In genomic region chr1:36730599-36730998, GRCh38 we compare ENCODE assay signal across 26 cellular contexts.
A peak's percentile ranks its signal among the peaks of the same experiment; 100 is the strongest.
DNase-seq lines count a peak whose midpoint lies in the region; ATAC-seq, FAIRE-seq and TF ChIP-seq lines count a peak whose summit lies in the region.
"Had no signal": no experiment of that assay in that cellular context is flagged by ENCODE, and none has a peak within 500 bp of the region (broad histone marks: within the 10 kb centered on the region; RNA-seq: fewer than 3 reads in every experiment).

No MANE protein-coding gene starts in this region.

- H3K9me3 ChIP-seq in PC-9 (ENCODE audit: insufficient read depth, low read depth) = no peaks in the 10 kb centered on the region
- H3K9me3 ChIP-seq in kidney (ENCODE audit: control insufficient read depth in 1 of 2, low read length in 2 of 2) = no peaks in the 10 kb centered on the region
- H3K9me3 ChIP-seq in heart left ventricle = no peaks in the 10 kb centered on the region
- H3K9me3 ChIP-seq: BE2C had no signal

- DNase-seq in activated CD8-positive, alpha-beta T cell treated with anti-CD3 and anti-CD28 coated beads, Interleukin-2, amount 10 ng/mL, durations not matched to agents 7 days and 5 days = no peak
- no peak for DNase-seq in activated CD8-positive, alpha-beta T cell treated with anti-CD3 and anti-CD28 coated beads for 36 hours
- DNase-seq in PC-9 (no peak), kidney (peak; percentile 46), type B pancreatic cell (ENCODE audit: extremely low spot score, unreplicated experiment) (peak; percentile 54), heart left ventricle (no peak)
- DNase-seq: 8988T; ACHN; BE2C; CD4-positive, CD25-positive, alpha-beta regulatory T cell; DMS153; DND-41; H7; Karpas-422; NCI-H1092 treated with DMSO at 0.1 percent for 48 hours; NCI-H1436; NCI-H187; NCI-H2081 treated with DMSO at 0.1 percent for 48 hours; NCI-H2171; NCI-H524; NCI-H748 treated with DMSO at 0.1 percent for 48 hours; SHP77 had no signal

- no peaks in the 10 kb centered on the region for H3K79me2 ChIP-seq in PC-9 (ENCODE audit: low read depth)

- H3K4me1 ChIP-seq in PC-9 (replicated peaks; ENCODE audit: insufficient read depth) = peaks cover 12% of the 10 kb centered on the region
- H3K4me1 ChIP-seq in kidney (ENCODE audit: control insufficient read depth in 1 of 2, insufficient read depth in 1 of 2, low read depth in 1 of 2, low read length in 2 of 2) = no peaks in the 10 kb centered on the region
- peaks cover 0 to 6% (median 0%) of the 10 kb centered on the region in 12 donors for H3K4me1 ChIP-seq in heart left ventricle
- H3K4me1 ChIP-seq: BE2C had no signal

- H3F3A ChIP-seq in PC-9 (ENCODE audit: insufficient read depth, low read depth) = no peaks in the 10 kb centered on the region

- TF ChIP-seq POLR2A in heart left ventricle (IDR thresholded peaks at IDR 0.05) = no peak

- POLR2A ChIA-PET in activated CD8-positive, alpha-beta T cell treated with anti-CD3 and anti-CD28 coated beads, Interleukin-2, amount 10 ng/mL, durations not matched to agents 7 days and 5 days (lab: Charles Lee) = no interaction called here
- POLR2A ChIA-PET in activated CD8-positive, alpha-beta T cell treated with anti-CD3 and anti-CD28 coated beads for 36 hours (lab: Charles Lee) = no interaction called here
- POLR2A ChIA-PET in PC-9 (lab: Charles Lee; ENCODE audit: unreplicated experiment) = no interaction called here

- peaks cover 6% of the 10 kb centered on the region for H3K4me1 Mint-ChIP-seq in activated CD8-positive, alpha-beta T cell treated with anti-CD3 and anti-CD28 coated beads, Interleukin-2, amount 10 ng/mL, durations not matched to agents 7 days and 5 days (ENCODE audit: low read depth)
- H3K4me1 Mint-ChIP-seq in activated CD8-positive, alpha-beta T cell treated with anti-CD3 and anti-CD28 coated beads for 36 hours (ENCODE audit: low read depth) = no peaks in the 10 kb centered on the region
- no peaks in the 10 kb centered on the region for H3K4me1 Mint-ChIP-seq in type B pancreatic cell (ENCODE audit: unreplicated experiment)
- H3K4me1 Mint-ChIP-seq: CD4-positive, CD25-positive, alpha-beta regulatory T cell had no signal

- peak overlapping the region; percentile 42; the same call in 1 of the 2 replicates for H3K4me2 ChIP-seq in PC-9

- H3K4me3 ChIP-seq in PC-9 = peak overlapping the region; percentile 27; the same call in 1 of the 2 replicates
- H3K4me3 ChIP-seq in kidney (ENCODE audit: low read length in 2 of 2) = no peak overlapping the region
- H3K4me3 ChIP-seq in heart left ventricle = no peak overlapping the region

- no peaks in the 10 kb centered on the region for H4K20me1 ChIP-seq in PC-9 (ENCODE audit: insufficient read depth)

- no TSS peak for BruUV-seq in PC-9 (replicated peaks; lab: Mats Ljungman, UMichigan)

- no peaks in the 10 kb centered on the region; the same call in 1 of the 2 replicates for H3K9me2 ChIP-seq in PC-9 (ENCODE audit: insufficient read depth)

- H2AFZ ChIP-seq in PC-9 = peak overlapping the region; percentile 26; the same call in 1 of the 2 replicates

- H3K9ac ChIP-seq in kidney (ENCODE audit: low read length in 2 of 2) = no peak overlapping the region

- H3K27ac Mint-ChIP-seq in activated CD8-positive, alpha-beta T cell treated with anti-CD3 and anti-CD28 coated beads, Interleukin-2, amount 10 ng/mL, durations not matched to agents 7 days and 5 days = peak overlapping the region; percentile 68
- H3K27ac Mint-ChIP-seq in activated CD8-positive, alpha-beta T cell treated with anti-CD3 and anti-CD28 coated beads for 36 hours = no peak overlapping the region
- no peak overlapping the region for H3K27ac Mint-ChIP-seq in type B pancreatic cell
- H3K27ac Mint-ChIP-seq: CD4-positive, CD25-positive, alpha-beta regulatory T cell had no signal

- H3K36me3 Mint-ChIP-seq in activated CD8-positive, alpha-beta T cell treated with anti-CD3 and anti-CD28 coated beads, Interleukin-2, amount 10 ng/mL, durations not matched to agents 7 days and 5 days (ENCODE audit: low read depth) = no peaks in the 10 kb centered on the region
- no peaks in the 10 kb centered on the region for H3K36me3 Mint-ChIP-seq in activated CD8-positive, alpha-beta T cell treated with anti-CD3 and anti-CD28 coated beads for 36 hours (ENCODE audit: low read depth)
- no peaks in the 10 kb centered on the region for H3K36me3 Mint-ChIP-seq in type B pancreatic cell
- H3K36me3 Mint-ChIP-seq: CD4-positive, CD25-positive, alpha-beta regulatory T cell had no signal

- H3K9me3 Mint-ChIP-seq in activated CD8-positive, alpha-beta T cell treated with anti-CD3 and anti-CD28 coated beads, Interleukin-2, amount 10 ng/mL, durations not matched to agents 7 days and 5 days (ENCODE audit: insufficient read depth) = no peaks in the 10 kb centered on the region
- no peaks in the 10 kb centered on the region for H3K9me3 Mint-ChIP-seq in activated CD8-positive, alpha-beta T cell treated with anti-CD3 and anti-CD28 coated beads for 36 hours
- H3K9me3 Mint-ChIP-seq in type B pancreatic cell = peaks cover 4% of the 10 kb centered on the region

- H3K27ac ChIP-seq in PC-9 (no peak overlapping the region), kidney (ENCODE audit: low read depth in 2 of 2, low read length in 2 of 2) (no peak overlapping the region), heart left ventricle (no peak overlapping the region)
- H3K27ac ChIP-seq: RWPE1 had no signal

- CTCF ChIA-PET in activated CD8-positive, alpha-beta T cell treated with anti-CD3 and anti-CD28 coated beads, Interleukin-2, amount 10 ng/mL, durations not matched to agents 7 days and 5 days (lab: Charles Lee) = no interaction called here
- CTCF ChIA-PET in activated CD8-positive, alpha-beta T cell treated with anti-CD3 and anti-CD28 coated beads for 36 hours (lab: Charles Lee) = no interaction called here
- CTCF ChIA-PET in PC-9 (lab: Charles Lee) = no interaction called here

- peak overlapping the region; percentile 26 for H3K4me3 Mint-ChIP-seq in activated CD8-positive, alpha-beta T cell treated with anti-CD3 and anti-CD28 coated beads, Interleukin-2, amount 10 ng/mL, durations not matched to agents 7 days and 5 days
- H3K4me3 Mint-ChIP-seq in activated CD8-positive, alpha-beta T cell treated with anti-CD3 and anti-CD28 coated beads for 36 hours = no peak overlapping the region
- no peak overlapping the region for H3K4me3 Mint-ChIP-seq in type B pancreatic cell
- H3K4me3 Mint-ChIP-seq: CD4-positive, CD25-positive, alpha-beta regulatory T cell had no signal

- no peaks in the 10 kb centered on the region for H3K36me3 ChIP-seq in PC-9 (ENCODE audit: low read depth)
- no peaks in the 10 kb centered on the region for H3K36me3 ChIP-seq in kidney (ENCODE audit: control insufficient read depth in 1 of 2, insufficient read depth in 2 of 2, low read length in 2 of 2)
- no peaks in the 10 kb centered on the region for H3K36me3 ChIP-seq in heart left ventricle
- H3K36me3 ChIP-seq: BE2C had no signal

- no peak for ATAC-seq in activated CD8-positive, alpha-beta T cell treated with anti-CD3 and anti-CD28 coated beads, Interleukin-2, amount 10 ng/mL, durations not matched to agents 7 days and 5 days
- no peak for ATAC-seq in activated CD8-positive, alpha-beta T cell treated with anti-CD3 and anti-CD28 coated beads for 36 hours
- ATAC-seq in heart left ventricle (no peak), HG03442 (IDR thresholded peaks at IDR 0.05; ENCODE audit: unreplicated experiment) (no peak), HG03159 (IDR thresholded peaks at IDR 0.05; ENCODE audit: unreplicated experiment) (no peak)

- H3K27me3 ChIP-seq in PC-9 (ENCODE audit: insufficient read depth, low read depth) = peaks cover 19% of the 10 kb centered on the region
- H3K27me3 ChIP-seq in heart left ventricle = peaks cover 0 to 58% (median 10%) of the 10 kb centered on the region in 9 donors
- H3K27me3 ChIP-seq: BE2C had no signal

- no peak for TF ChIP-seq CTCF in activated CD8-positive, alpha-beta T cell treated with anti-CD3 and anti-CD28 coated beads for 36 hours (IDR thresholded peaks at IDR 0.05)
- TF ChIP-seq CTCF in PC-9 (conservative IDR thresholded peaks at IDR 0.05) (no peak), kidney (IDR thresholded peaks at IDR 0.05; ENCODE audit: borderline replicate concordance, extremely low read depth, insufficient read depth) (no peak), type B pancreatic cell (conservative IDR thresholded peaks at IDR 0.05) (no peak), heart left ventricle (IDR thresholded peaks at IDR 0.05) (no peak)

- peaks cover 29% of the 10 kb centered on the region for H3K27me3 Mint-ChIP-seq in activated CD8-positive, alpha-beta T cell treated with anti-CD3 and anti-CD28 coated beads, Interleukin-2, amount 10 ng/mL, durations not matched to agents 7 days and 5 days (ENCODE audit: low read depth)
- peaks cover 27% of the 10 kb centered on the region for H3K27me3 Mint-ChIP-seq in activated CD8-positive, alpha-beta T cell treated with anti-CD3 and anti-CD28 coated beads for 36 hours
- H3K27me3 Mint-ChIP-seq in type B pancreatic cell = peaks cover 46% of the 10 kb centered on the region

- 79 to 100% (median 87%) methylated on average over 2 of the region's 2 CpGs for WGBS in heart left ventricle, 4 donors

- intact Hi-C loops in activated CD8-positive, alpha-beta T cell treated with anti-CD3 and anti-CD28 coated beads for 36 hours (cut with micrococcal nuclease) = no loop called here
- intact Hi-C loops in PC-9 (cut with micrococcal nuclease; ENCODE audit: unreplicated experiment) = no loop called here
- intact Hi-C loops in kidney (cut with DNase I) = no loop called here
- intact Hi-C loops in heart left ventricle (cut with DNase I) = no loop called here

- FAIRE-seq in kidney (lab: Jason Lieb, UNC) = no peak
- FAIRE-seq: GM12892 had no signal

Comparison
In these comparisons a context has a peak if more than half of its experiments do, and no peak if none do; other contexts are left out.
1. DNase-seq: peak in kidney (single experiment) and type B pancreatic cell (single experiment); none in activated CD8-positive, alpha-beta T cell treated with anti-CD3 and anti-CD28 coated beads, Interleukin-2, amount 10 ng/mL, durations not matched to agents 7 days and 5 days (single experiment), activated CD8-positive, alpha-beta T cell treated with anti-CD3 and anti-CD28 coated beads for 36 hours (single experiment), PC-9 (0 of 2) and heart left ventricle (0 of 5).